20 cellular contexts compared by ENCODE assay signal in genomic region chr3:12914075-12914474, GRCh38.
"Had no signal": no experiment of that assay in that cellular context is flagged by ENCODE, and none has a peak within 500 bp of the region (broad histone marks: within the 10 kb centered on the region; RNA-seq: fewer than 3 reads in every experiment).

No MANE protein-coding gene starts in this region.

- DNase-seq: activated B cell treated with CpG ODN at 0.5 μM for 24 hours; activated CD4-positive, alpha-beta memory T cell treated with anti-CD3 and anti-CD28 coated beads for 36 hours; activated CD4-positive, alpha-beta T cell treated with anti-CD3 and anti-CD28 coated beads for 36 hours; activated gamma-delta T cell; activated naive CD4-positive, alpha-beta T cell treated with anti-CD3 and anti-CD28 coated beads, Interleukin-2, amount 50 U/mL, for 16 hours; aorta; caudate nucleus; dorsolateral prefrontal cortex; hippocampal formation; left ventricle myocardium inferior; naive thymus-derived CD8-positive, alpha-beta T cell; psoas muscle; stimulated activated CD4-positive, alpha-beta T cell treated with anti-CD3 and anti-CD28 coated beads, Interleukin-4, amount 100 ng/mL, for 24 hours; stimulated activated naive CD8-positive, alpha-beta T cell treated with anti-CD3 and anti-CD28 coated beads, Interleukin-15, amount 100 ng/mL, for 72 hours had no signal

- H3K9me3 ChIP-seq: esophagus muscularis mucosa, left ventricle myocardium inferior, pancreas, psoas muscle, tibial nerve had no signal

- H3K4me1 Mint-ChIP-seq: brain, mesothelial cell of epicardium had no signal

- H3K4me3 ChIP-seq: dorsolateral prefrontal cortex, esophagus muscularis mucosa, left ventricle myocardium inferior, pancreas, psoas muscle, tibial nerve had no signal

- H3K27ac ChIP-seq: esophagus muscularis mucosa, left ventricle myocardium inferior, pancreas, psoas muscle had no signal

- ATAC-seq: activated CD4-positive, alpha-beta T cell treated with anti-CD3 and anti-CD28 coated beads for 36 hours; naive thymus-derived CD8-positive, alpha-beta T cell; pancreas; psoas muscle; right cardiac atrium; stimulated activated naive CD8-positive, alpha-beta T cell treated with anti-CD3 and anti-CD28 coated beads, Interleukin-15, amount 100 ng/mL, for 72 hours had no signal

- H3K4me3 Mint-ChIP-seq: activated B cell treated with CpG ODN at 0.5 μM for 24 hours; activated CD4-positive, alpha-beta memory T cell treated with anti-CD3 and anti-CD28 coated beads for 36 hours; activated CD4-positive, alpha-beta T cell treated with anti-CD3 and anti-CD28 coated beads for 36 hours; brain; mesothelial cell of epicardium; naive thymus-derived CD8-positive, alpha-beta T cell; stimulated activated naive CD8-positive, alpha-beta T cell treated with anti-CD3 and anti-CD28 coated beads, Interleukin-15, amount 100 ng/mL, for 72 hours had no signal

- H3K9me3 Mint-ChIP-seq: activated B cell treated with CpG ODN at 0.5 μM for 24 hours; activated CD4-positive, alpha-beta memory T cell treated with anti-CD3 and anti-CD28 coated beads for 36 hours; brain; mesothelial cell of epicardium; naive thymus-derived CD8-positive, alpha-beta T cell; stimulated activated naive CD8-positive, alpha-beta T cell treated with anti-CD3 and anti-CD28 coated beads, Interleukin-15, amount 100 ng/mL, for 72 hours had no signal

- H3K27me3 ChIP-seq: dorsolateral prefrontal cortex, esophagus muscularis mucosa, pancreas, tibial nerve had no signal

- H3K4me1 ChIP-seq: esophagus muscularis mucosa, pancreas had no signal

- H3K27ac Mint-ChIP-seq: activated B cell treated with CpG ODN at 0.5 μM for 24 hours; activated CD4-positive, alpha-beta memory T cell treated with anti-CD3 and anti-CD28 coated beads for 36 hours; activated CD4-positive, alpha-beta T cell treated with anti-CD3 and anti-CD28 coated beads for 36 hours; mesothelial cell of epicardium had no signal

- H3K27me3 Mint-ChIP-seq: activated B cell treated with CpG ODN at 0.5 μM for 24 hours; activated CD4-positive, alpha-beta memory T cell treated with anti-CD3 and anti-CD28 coated beads for 36 hours; activated CD4-positive, alpha-beta T cell treated with anti-CD3 and anti-CD28 coated beads for 36 hours; brain; naive thymus-derived CD8-positive, alpha-beta T cell; stimulated activated naive CD8-positive, alpha-beta T cell treated with anti-CD3 and anti-CD28 coated beads, Interleukin-15, amount 100 ng/mL, for 72 hours had no signal
